ENCODE assay signal across 8 cellular contexts in the genomic region with DNA sequence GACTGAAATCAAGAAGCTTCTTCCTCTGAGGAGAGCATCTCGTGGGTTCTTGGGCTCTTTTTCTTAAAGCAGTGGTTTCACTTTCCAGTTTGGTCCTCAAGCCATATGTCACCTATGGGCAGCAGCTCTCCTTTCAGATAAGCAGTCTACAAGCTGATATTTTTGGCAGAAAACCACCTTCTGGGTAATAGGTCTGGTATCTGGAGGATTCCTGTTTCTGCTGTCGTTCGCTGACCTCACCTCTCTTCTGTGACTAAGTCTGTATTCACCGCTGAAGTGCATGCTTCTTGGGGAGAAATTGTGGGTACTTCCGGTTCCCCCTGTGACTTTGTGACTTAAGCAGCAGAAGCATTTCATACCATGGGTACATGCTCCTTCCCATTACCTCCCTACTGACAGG.
DNase-seq lines count a peak whose midpoint lies in the region; ATAC-seq and TF ChIP-seq lines count a peak whose summit lies in the region.

No MANE protein-coding gene starts in this region.

- H3K9me3 Mint-ChIP-seq in activated naive CD4-positive, alpha-beta T cell treated with anti-CD3 and anti-CD28 coated beads for 36 hours: no peaks in the 10 kb centered on the region
- H3K9me3 Mint-ChIP-seq in endodermal cell: no peaks in the 10 kb centered on the region

- H3K4me3 Mint-ChIP-seq in activated naive CD4-positive, alpha-beta T cell treated with anti-CD3 and anti-CD28 coated beads for 36 hours: no peak overlapping the region
- H3K4me3 Mint-ChIP-seq in T-helper 17 cell: no peak overlapping the region
- no peak overlapping the region for H3K4me3 Mint-ChIP-seq in endodermal cell

- ATAC-seq in HG02943 (IDR thresholded peaks at IDR 0.05; ENCODE audit: low read depth, unreplicated experiment) (peak; percentile 65), lung (ENCODE audit: insufficient read depth, low FRiP score) (peak; percentile 75), T-helper 17 cell (no peak)

- H3K27ac Mint-ChIP-seq in activated naive CD4-positive, alpha-beta T cell treated with anti-CD3 and anti-CD28 coated beads for 36 hours: no peak overlapping the region
- H3K27ac Mint-ChIP-seq in T-helper 17 cell: no peak overlapping the region
- no peak overlapping the region for H3K27ac Mint-ChIP-seq in endodermal cell

- intact Hi-C loops in activated naive CD4-positive, alpha-beta T cell treated with anti-CD3 and anti-CD28 coated beads for 36 hours (cut with micrococcal nuclease): loop anchor here (1.0 to 10.0 kb wide), 2 partner anchors 8 to 121 kb away; no protein-coding TSS in a partner anchor
- intact Hi-C loops in colonic mucosa (cut with DNase I): no loop called here

- H3K27me3 ChIP-seq in lung (ENCODE audit: control insufficient read depth, insufficient read depth) (no peaks in the 10 kb centered on the region), colonic mucosa (no peaks in the 10 kb centered on the region), endodermal cell (ENCODE audit: control insufficient read depth, insufficient read depth, low read length, poor library complexity, severe bottlenecking) (peaks cover 10% of the 10 kb centered on the region)

- H3K36me3 Mint-ChIP-seq in activated naive CD4-positive, alpha-beta T cell treated with anti-CD3 and anti-CD28 coated beads for 36 hours (ENCODE audit: low read depth): no peaks in the 10 kb centered on the region
- peaks cover 2% of the 10 kb centered on the region for H3K36me3 Mint-ChIP-seq in T-helper 17 cell (ENCODE audit: low read depth)
- no peaks in the 10 kb centered on the region for H3K36me3 Mint-ChIP-seq in endodermal cell (ENCODE audit: low read depth)

- TF ChIP-seq CTCF in lung (IDR thresholded peaks at IDR 0.05; ENCODE audit: control extremely low read depth, extremely low read depth): no peak
- TF ChIP-seq CTCF in colonic mucosa (IDR thresholded peaks at IDR 0.05): no peak
- TF ChIP-seq CTCF in endodermal cell (conservative IDR thresholded peaks at IDR 0.05): no peak

- peaks cover 16% of the 10 kb centered on the region for H3K4me1 Mint-ChIP-seq in activated naive CD4-positive, alpha-beta T cell treated with anti-CD3 and anti-CD28 coated beads for 36 hours (ENCODE audit: low read depth)
- peaks cover 3% of the 10 kb centered on the region for H3K4me1 Mint-ChIP-seq in T-helper 17 cell
- no peaks in the 10 kb centered on the region for H3K4me1 Mint-ChIP-seq in endodermal cell

- peaks cover 5% of the 10 kb centered on the region for H3K27me3 Mint-ChIP-seq in activated naive CD4-positive, alpha-beta T cell treated with anti-CD3 and anti-CD28 coated beads for 36 hours (ENCODE audit: low read depth)
- H3K27me3 Mint-ChIP-seq in T-helper 17 cell (peaks cover 21% of the 10 kb centered on the region), endodermal cell (ENCODE audit: insufficient read depth) (peaks cover 9% of the 10 kb centered on the region)

- H3K27ac ChIP-seq in lung (ENCODE audit: low read depth in 1 of 2, low read length in 1 of 2): peak overlapping the region in 1 of 2 donors; percentile 47
- H3K27ac ChIP-seq in colonic mucosa: no peak overlapping the region
- H3K27ac ChIP-seq in endodermal cell (ENCODE audit: low read depth, low read length): no peak overlapping the region

- no peaks in the 10 kb centered on the region for H3K4me1 ChIP-seq in lung (ENCODE audit: control insufficient read depth in 2 of 2, insufficient read depth in 2 of 2, low read length in 2 of 2)
- no peaks in the 10 kb centered on the region for H3K4me1 ChIP-seq in colonic mucosa
- H3K4me1 ChIP-seq in endodermal cell (ENCODE audit: control insufficient read depth, insufficient read depth, low read length): no peaks in the 10 kb centered on the region

- no peaks in the 10 kb centered on the region for H3K9me3 ChIP-seq in lung (ENCODE audit: control insufficient read depth in 2 of 2, insufficient read depth in 1 of 2, low read length in 1 of 2)
- H3K9me3 ChIP-seq in colonic mucosa: no peaks in the 10 kb centered on the region
- no peaks in the 10 kb centered on the region for H3K9me3 ChIP-seq in T-helper 17 cell (ENCODE audit: control insufficient read depth, low read length, poor library complexity, severe bottlenecking)
- no peaks in the 10 kb centered on the region for H3K9me3 ChIP-seq in endodermal cell (ENCODE audit: control insufficient read depth, low read length)

- DNase-seq in activated naive CD4-positive, alpha-beta T cell treated with anti-CD3 and anti-CD28 coated beads for 36 hours: peak; percentile 38
- no peak for DNase-seq in activated naive CD4-positive, alpha-beta T cell treated with anti-CD3 and anti-CD28 coated beads, Interleukin-2, amount 50 U/mL, for 16 hours
- DNase-seq in SKM-1 treated with dmso at 0.1 percent for 144 hours (lab: John Stamatoyannopoulos, UW; ENCODE audit: unreplicated experiment): peak; percentile 36
- no peak for DNase-seq in lung (ENCODE audit: low spot score)
- DNase-seq in colonic mucosa: no peak
- DNase-seq in T-helper 17 cell: no peak
- no peak for DNase-seq in endodermal cell

- no peak overlapping the region for H3K4me3 ChIP-seq in lung
- no peak overlapping the region for H3K4me3 ChIP-seq in colonic mucosa
- H3K4me3 ChIP-seq in endodermal cell (ENCODE audit: low read length): no peak overlapping the region

- CTCF ChIA-PET in activated naive CD4-positive, alpha-beta T cell treated with anti-CD3 and anti-CD28 coated beads for 36 hours (lab: Charles Lee): interaction anchor here (0.7 kb wide), 1 partner anchor 823 kb away, joined by 3 read pairs; no protein-coding TSS in a partner anchor

- H3K36me3 ChIP-seq in lung (ENCODE audit: control insufficient read depth in 2 of 2, insufficient read depth in 2 of 2, low read length in 2 of 2): no peaks in the 10 kb centered on the region
- H3K36me3 ChIP-seq in colonic mucosa: no peaks in the 10 kb centered on the region
- no peaks in the 10 kb centered on the region for H3K36me3 ChIP-seq in endodermal cell (ENCODE audit: control insufficient read depth, insufficient read depth, low read length)

- no peak overlapping the region for H3K9ac ChIP-seq in colonic mucosa (ENCODE audit: low read depth in 2 of 2, low read length in 2 of 2)
- H3K9ac ChIP-seq in endodermal cell (ENCODE audit: extremely low read depth, low read length, poor library complexity, severe bottlenecking): no peak overlapping the region

- WGBS in lung, 2 donors: 13 to 31% methylated on average over 5 of the region's 5 CpGs
- WGBS in endodermal cell (ENCODE audit: insufficient coverage in 1 of 2, insufficient read length in 1 of 2), 2 experiments: 88% methylated on average over 5 of the region's 5 CpGs; no CpG with 5 or more reads in 1 of the 2 experiments

Comparison
In these comparisons a context has a peak if more than half of its experiments do, and no peak if none do; other contexts are left out.
1. DNase-seq: peak in activated naive CD4-positive, alpha-beta T cell treated with anti-CD3 and anti-CD28 coated beads for 36 hours (single experiment) and SKM-1 treated with dmso at 0.1 percent for 144 hours (single experiment); none in activated naive CD4-positive, alpha-beta T cell treated with anti-CD3 and anti-CD28 coated beads, Interleukin-2, amount 50 U/mL, for 16 hours (single experiment), lung (single experiment), colonic mucosa (single experiment), T-helper 17 cell (0 of 3) and endodermal cell (single experiment).